In genomic region chr5:87851603-87852002, GRCh38 we compare ENCODE assay signal across 28 cellular contexts.
"Had no signal": no experiment of that assay in that cellular context is flagged by ENCODE, and none has a peak within 500 bp of the region (broad histone marks: within the 10 kb centered on the region; RNA-seq: fewer than 3 reads in every experiment).

No MANE protein-coding gene starts in this region.

- DNase-seq: activated B cell treated with CpG ODN at 0.5 μM for 24 hours; activated CD4-positive, alpha-beta memory T cell treated with anti-CD3 and anti-CD28 coated beads for 36 hours; activated CD4-positive, alpha-beta T cell treated with anti-CD3 and anti-CD28 coated beads for 4 hours; activated CD4-positive, alpha-beta T cell treated with anti-CD3 and anti-CD28 coated beads, Interleukin-2, amount 10 ng/mL, durations not matched to agents 24 days and 14 days; activated CD4-positive, alpha-beta T cell treated with anti-CD3 and anti-CD28 coated beads, Interleukin-2, amount 50 U/mL, for 1 hour; activated CD4-positive, alpha-beta T cell treated with anti-CD3 and anti-CD28 coated beads, Interleukin-2, amount 50 U/mL, for 4 hours; activated CD4-positive, CD25-positive, alpha-beta regulatory T cell treated with anti-CD3 and anti-CD28 coated beads, Interleukin-2, amount 50 U/mL, for 72 hours; activated CD8-positive, alpha-beta memory T cell treated with anti-CD3 and anti-CD28 coated beads, Interleukin-2, amount 50 U/mL, for 4 hours; activated CD8-positive, alpha-beta T cell treated with anti-CD3 and anti-CD28 coated beads for 36 hours; activated effector memory CD4-positive, alpha-beta T cell treated with Interleukin-2 at 50 U/mL for 16 hours; activated gamma-delta T cell; activated naive CD4-positive, alpha-beta T cell treated with anti-CD3 and anti-CD28 coated beads, Interleukin-2, amount 10 ng/mL, durations not matched to agents 7 days and 5 days; activated naive CD4-positive, alpha-beta T cell treated with Interleukin-2 at 50 U/mL for 16 hours; activated naive CD8-positive, alpha-beta T cell treated with anti-CD3 and anti-CD28 coated beads, Interleukin-2, amount 10 ng/mL, durations not matched to agents 7 days and 5 days; activated naive CD8-positive, alpha-beta T cell treated with anti-CD3 and anti-CD28 coated beads, Interleukin-2, amount 50 U/mL, for 24 hours; activated T-cell treated with anti-CD3 and anti-CD28 coated beads, Interleukin-2, amount 50 U/mL, for 24 hours; activated T-cell treated with anti-CD3 and anti-CD28 coated beads, Interleukin-2, amount 50 U/mL, for 48 hours; amygdala; anterior cingulate cortex; caudate nucleus; cerebellar nuclear complex; T-helper 2 cell; T-helper 9 cell had no signal

- H3K4me1 ChIP-seq: ascending aorta had no signal

- H3K27ac ChIP-seq: ascending aorta, cardiac muscle cell, VCaP had no signal

- H3K4me3 ChIP-seq: ascending aorta, cardiac muscle cell had no signal

- H3K36me3 ChIP-seq: ascending aorta, cardiac muscle cell had no signal

- H3K27me3 ChIP-seq: ascending aorta, cardiac muscle cell had no signal

- ATAC-seq: activated CD8-positive, alpha-beta T cell treated with anti-CD3 and anti-CD28 coated beads for 36 hours; activated naive CD8-positive, alpha-beta T cell treated with anti-CD3 and anti-CD28 coated beads, Interleukin-2, amount 50 U/mL, for 24 hours had no signal

- H3K9me3 ChIP-seq: ascending aorta had no signal

- FAIRE-seq: bronchial epithelial cell, TTC549 had no signal
